26 cellular contexts compared by ENCODE assay signal in genomic region chr15:31792611-31793199, GRCh38.
"Had no signal": no experiment of that assay in that cellular context is flagged by ENCODE, and none has a peak within 500 bp of the region (broad histone marks: within the 10 kb centered on the region; RNA-seq: fewer than 3 reads in every experiment).

No MANE protein-coding gene starts in this region.

- H3K36me3 Mint-ChIP-seq: mesothelial cell of epicardium, naive B cell had no signal

- H3K4me1 Mint-ChIP-seq: mesothelial cell of epicardium, naive B cell had no signal

- H3K27ac Mint-ChIP-seq: mesothelial cell of epicardium had no signal

- DNase-seq: caudate nucleus; cerebellar nuclear complex; cortex of kidney; effector CD4-positive, alpha-beta T cell; gastrocnemius medialis; heart left ventricle; kidney; mesenchymal stem cell; mucosa of descending colon; naive B cell; stimulated activated CD4-positive, alpha-beta T cell treated with anti-CD3 and anti-CD28 coated beads, Interleukin-12 subunit alpha, Interleukin-12 subunit beta, amount 100 ng/mL, for 4 hours; stimulated activated CD4-positive, alpha-beta T cell treated with anti-CD3 and anti-CD28 coated beads, Interleukin-1b, Interleukin-23, amount 100 ng/mL, for 48 hours; stimulated activated CD4-positive, alpha-beta T cell treated with anti-CD3 and anti-CD28 coated beads, Interleukin-4, amount 100 ng/mL, for 1 hour; stimulated activated CD8-positive, alpha-beta memory T cell treated with anti-CD3 and anti-CD28 coated beads, Interleukin-4, amount 100 ng/mL, for 48 hours; stimulated activated naive CD8-positive, alpha-beta T cell treated with anti-CD3 and anti-CD28 coated beads, Interleukin-15, Interleukin-2, amounts not matched to agents 100 U/mL and 50 U/mL, for 24 hours; transverse colon had no signal

- H3K9me3 Mint-ChIP-seq: mesothelial cell of epicardium had no signal

- H3K4me3 Mint-ChIP-seq: mesothelial cell of epicardium, naive B cell, neural crest cell had no signal

- H3K4me3 ChIP-seq: gastrocnemius medialis, heart left ventricle, hepatocyte, lung, mucosa of descending colon, prostate gland, right atrium auricular region, smooth muscle cell, suprapubic skin, transverse colon had no signal

- ATAC-seq: gastrocnemius medialis; heart left ventricle; left lobe of liver; mucosa of descending colon; sciatic nerve; stimulated activated naive CD8-positive, alpha-beta T cell treated with anti-CD3 and anti-CD28 coated beads, Interleukin-15, Interleukin-2, amounts not matched to agents 100 U/mL and 50 U/mL, for 24 hours had no signal
